ENCODE assay signal across 20 cellular contexts in the genomic region with DNA sequence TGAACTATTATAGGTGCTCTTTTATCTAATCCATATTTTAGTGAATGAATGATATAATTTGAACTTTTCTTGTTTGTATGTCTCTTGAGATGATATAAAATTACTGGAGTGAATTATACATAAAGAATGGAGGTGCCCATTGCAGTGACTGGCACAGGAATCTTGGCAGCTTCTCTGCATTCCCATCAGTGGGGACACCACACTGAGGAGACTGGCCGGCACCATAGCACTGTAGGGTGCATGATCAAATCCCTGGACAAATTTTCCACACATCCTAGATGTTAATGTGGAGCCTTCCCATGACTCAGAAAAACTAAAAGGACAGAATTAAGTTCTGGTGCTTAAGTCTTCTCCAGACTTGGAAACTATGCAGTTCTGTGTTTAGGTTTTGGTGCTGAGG.
"Had no signal": no experiment of that assay in that cellular context is flagged by ENCODE, and none has a peak within 500 bp of the region (broad histone marks: within the 10 kb centered on the region; RNA-seq: fewer than 3 reads in every experiment).

No MANE protein-coding gene starts in this region.

- H2AFZ ChIP-seq: hepatocyte had no signal

- H3K27me3 ChIP-seq: esophagus muscularis mucosa, gastroesophageal sphincter, hepatocyte, left lung had no signal

- H3K36me3 ChIP-seq: esophagus muscularis mucosa, gastroesophageal sphincter, heart left ventricle, left lung, lower lobe of right lung had no signal

- H3K36me3 Mint-ChIP-seq: immature natural killer cell had no signal

- DNase-seq: dermis blood vessel endothelial cell; dorsolateral prefrontal cortex; effector CD4-positive, alpha-beta T cell; effector memory CD4-positive, alpha-beta T cell; foreskin keratinocyte; heart left ventricle; hypothalamus; immature natural killer cell; islet precursor cell; kidney; kidney glomerular epithelial cell; left lung; left ventricle myocardium superior; lower lobe of right lung; mesenchymal stem cell had no signal

- H3K4me3 Mint-ChIP-seq: immature natural killer cell, mesothelial cell of epicardium had no signal

- H3K27ac ChIP-seq: coronary artery, dorsolateral prefrontal cortex, esophagus muscularis mucosa, foreskin keratinocyte, gastroesophageal sphincter, heart left ventricle, hepatocyte, left lung, lower lobe of right lung had no signal

- H3K4me1 Mint-ChIP-seq: immature natural killer cell, mesothelial cell of epicardium had no signal

- H3K4me3 ChIP-seq: coronary artery, dorsolateral prefrontal cortex, esophagus muscularis mucosa, gastroesophageal sphincter, heart left ventricle, hepatocyte, left lung, lower lobe of right lung had no signal

- H3K4me2 ChIP-seq: hepatocyte had no signal

- H3K79me2 ChIP-seq: hepatocyte had no signal

- ATAC-seq: gastroesophageal sphincter, heart left ventricle, left lung, left ventricle myocardium superior, lower lobe of right lung had no signal

- H3K9me3 ChIP-seq: lower lobe of right lung had no signal

- H3K27ac Mint-ChIP-seq: immature natural killer cell, mesothelial cell of epicardium had no signal

- H3K4me1 ChIP-seq: esophagus muscularis mucosa, foreskin keratinocyte, gastroesophageal sphincter, heart left ventricle, left lung, lower lobe of right lung had no signal
